27 cellular contexts compared by ENCODE assay signal in the genomic region with DNA sequence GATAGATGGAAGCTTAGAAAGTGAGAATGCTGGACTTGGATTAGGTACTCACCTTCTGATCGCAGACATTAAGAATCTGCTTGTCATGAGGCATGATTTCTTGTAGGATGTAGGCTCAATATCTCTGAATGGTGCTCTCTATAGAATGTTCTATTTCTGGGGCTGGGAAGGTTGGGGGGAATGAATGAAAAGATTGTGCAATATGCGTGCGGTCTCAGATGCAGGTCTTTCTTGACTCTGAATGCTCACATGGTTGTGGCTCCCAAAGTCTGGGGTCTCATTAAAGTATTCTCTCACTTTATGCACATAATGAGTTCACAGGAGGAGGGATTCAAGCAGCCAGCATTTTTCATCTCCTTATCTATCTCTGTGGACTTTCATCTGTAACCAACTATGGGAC.
"Had no signal": no experiment of that assay in that cellular context is flagged by ENCODE, and none has a peak within 500 bp of the region (broad histone marks: within the 10 kb centered on the region; RNA-seq: fewer than 3 reads in every experiment).

No MANE protein-coding gene starts in this region.

- H3K4me1 ChIP-seq: left lung, pancreas, upper lobe of right lung, uterus had no signal

- H3K36me3 ChIP-seq: heart left ventricle, left lung, neutrophil, pancreas, stomach, tibial artery, upper lobe of right lung, uterus had no signal

- H3K4me2 ChIP-seq: hepatocyte had no signal

- H3K27ac ChIP-seq: heart left ventricle, hepatocyte, left lung, neutrophil, pancreas, stomach, tibial artery, upper lobe of right lung, uterus had no signal

- H3K36me3 Mint-ChIP-seq: mesothelial cell of epicardium; naive B cell; natural killer cell treated with Interleukin-12 subunit alpha and Interleukin-12 subunit beta and Interleukin-15 and Interleukin-18, amount 100 ng/mL, for 72 hours; stimulated activated effector memory CD8-positive, alpha-beta T cell treated with anti-CD3 and anti-CD28 coated beads, Interleukin-12 subunit alpha, Interleukin-12 subunit beta, amount 100 ng/mL, for 72 hours had no signal

- FAIRE-seq: endometrium, frontal cortex, islet of Langerhans, pancreas had no signal

- H3K9me3 Mint-ChIP-seq: effector memory CD8-positive, alpha-beta T cell; naive B cell; natural killer cell treated with Interleukin-12 subunit alpha and Interleukin-12 subunit beta and Interleukin-15 and Interleukin-18, amount 100 ng/mL, for 72 hours; stimulated activated effector memory CD8-positive, alpha-beta T cell treated with anti-CD3 and anti-CD28 coated beads, Interleukin-12 subunit alpha, Interleukin-12 subunit beta, amount 100 ng/mL, for 72 hours had no signal

- H3K27me3 ChIP-seq: heart left ventricle, hepatocyte, left lung, neutrophil, pancreas, stomach, tibial artery, upper lobe of right lung, uterus had no signal

- H2AFZ ChIP-seq: hepatocyte had no signal

- DNase-seq: cortex of kidney; effector memory CD8-positive, alpha-beta T cell; erythroblast; heart left ventricle; left cardiac atrium; left lung; mesenchymal stem cell; mucosa of descending colon; naive B cell; pancreas; stimulated activated CD4-positive, alpha-beta T cell treated with anti-CD3 and anti-CD28 coated beads, Interleukin-2, amount 100 ng/mL, for 24 hours; stimulated activated CD4-positive, alpha-beta T cell treated with anti-CD3 and anti-CD28 coated beads, Interleukin-4, amount 100 ng/mL, for 24 hours; stimulated activated naive CD4-positive, alpha-beta T cell treated with Interleukin-2 at 50 U/mL for 16 hours; stomach; tibial artery; upper lobe of right lung; uterus had no signal

- ATAC-seq: effector memory CD8-positive, alpha-beta T cell; heart left ventricle; left cardiac atrium; left lung; mucosa of descending colon; natural killer cell treated with Interleukin-12 subunit alpha and Interleukin-12 subunit beta and Interleukin-15 and Interleukin-18, amount 100 ng/mL, for 72 hours; pancreas; sciatic nerve; stimulated activated effector memory CD8-positive, alpha-beta T cell treated with anti-CD3 and anti-CD28 coated beads, Interleukin-12 subunit alpha, Interleukin-12 subunit beta, amount 100 ng/mL, for 72 hours; upper lobe of right lung had no signal

- H3K4me3 Mint-ChIP-seq: effector memory CD8-positive, alpha-beta T cell; mesothelial cell of epicardium; naive B cell; natural killer cell treated with Interleukin-12 subunit alpha and Interleukin-12 subunit beta and Interleukin-15 and Interleukin-18, amount 100 ng/mL, for 72 hours; neural crest cell; stimulated activated effector memory CD8-positive, alpha-beta T cell treated with anti-CD3 and anti-CD28 coated beads, Interleukin-12 subunit alpha, Interleukin-12 subunit beta, amount 100 ng/mL, for 72 hours had no signal

- H3K27ac Mint-ChIP-seq: effector memory CD8-positive, alpha-beta T cell; mesothelial cell of epicardium; natural killer cell treated with Interleukin-12 subunit alpha and Interleukin-12 subunit beta and Interleukin-15 and Interleukin-18, amount 100 ng/mL, for 72 hours; stimulated activated effector memory CD8-positive, alpha-beta T cell treated with anti-CD3 and anti-CD28 coated beads, Interleukin-12 subunit alpha, Interleukin-12 subunit beta, amount 100 ng/mL, for 72 hours had no signal

- H3K4me1 Mint-ChIP-seq: mesothelial cell of epicardium; naive B cell; neural crest cell; stimulated activated effector memory CD8-positive, alpha-beta T cell treated with anti-CD3 and anti-CD28 coated beads, Interleukin-12 subunit alpha, Interleukin-12 subunit beta, amount 100 ng/mL, for 72 hours had no signal

- H3K9me3 ChIP-seq: left lung, mucosa of descending colon, neutrophil, pancreas, stomach, tibial artery, upper lobe of right lung, uterus had no signal

- H3K4me3 ChIP-seq: heart left ventricle, hepatocyte, left lung, mucosa of descending colon, pancreas, stomach, tibial artery, upper lobe of right lung, uterus had no signal

- H3K79me2 ChIP-seq: hepatocyte had no signal

- H3K27me3 Mint-ChIP-seq: naive B cell had no signal
